17 cellular contexts compared by ENCODE assay signal in the genomic region with DNA sequence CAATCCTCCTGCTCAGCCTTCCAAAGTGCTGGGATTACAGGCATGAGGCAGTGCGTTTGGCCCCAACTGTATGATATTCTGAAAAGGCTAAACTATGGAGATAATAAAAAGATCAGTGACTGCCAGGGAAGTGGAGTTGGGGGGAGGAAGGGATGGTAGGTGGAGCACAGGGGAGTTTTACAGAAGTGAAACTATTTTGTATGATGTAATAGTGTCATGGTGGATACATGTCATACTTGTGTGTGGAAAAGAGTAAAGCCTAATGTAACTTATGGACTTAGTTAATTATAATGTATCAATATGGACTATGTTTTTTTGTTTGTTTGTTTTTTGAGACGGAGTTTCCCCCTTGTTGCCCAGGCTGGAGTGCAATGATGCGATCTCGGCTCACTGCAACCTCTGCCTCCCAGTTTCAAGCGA. TPM values are rescaled to one million over a fixed set of nuclear protein-coding genes. Genes with fewer than 3 reads are reported as not detected.
DNase-seq lines count a peak whose midpoint lies in the region; ATAC-seq and TF ChIP-seq lines count a peak whose summit lies in the region.
"Had no signal": no experiment of that assay in that cellular context is flagged by ENCODE, and none has a peak within 500 bp of the region (broad histone marks: within the 10 kb centered on the region; RNA-seq: fewer than 3 reads in every experiment).

No MANE protein-coding gene starts in this region.

- CTCF ChIA-PET in SK-N-SH (lab: Yijun Ruan, JAX): no interaction called here

- H3K4me2 ChIP-seq in SK-N-SH: no peak overlapping the region

- no peaks in the 10 kb centered on the region for H3K27me3 Mint-ChIP-seq in naive B cell

- no peak overlapping the region for H3K4me3 ChIP-seq in SK-N-SH (ENCODE audit: low read depth in 2 of 2, low read length in 1 of 2)

- no peak overlapping the region for H3K9ac ChIP-seq in SK-N-SH

- TF ChIP-seq CTCF in SK-N-SH (IDR thresholded peaks at IDR 0.05): no peak

- no peaks in the 10 kb centered on the region for H3K9me3 ChIP-seq in SK-N-SH

- TF ChIP-seq RAD21 in SK-N-SH (IDR thresholded peaks at IDR 0.05; ENCODE audit: low read length): no peak

- peaks cover 19% of the 10 kb centered on the region for H3K79me2 ChIP-seq in SK-N-SH (ENCODE audit: insufficient read depth)

- TF ChIP-seq EP300 in SK-N-SH (IDR thresholded peaks at IDR 0.05; ENCODE audit: borderline replicate concordance in 1 of 2, low read depth in 1 of 2, low read length in 1 of 2): no peak

- H3F3A ChIP-seq in SK-N-SH (replicated peaks; ENCODE audit: insufficient read depth): peaks cover 4% of the 10 kb centered on the region

- H3K36me3 ChIP-seq in SK-N-SH (replicated peaks in 1 of 2; ENCODE audit: control insufficient read depth in 1 of 2, insufficient read depth in 2 of 2, low read length in 1 of 2): no peaks in the 10 kb centered on the region

- H4K20me1 ChIP-seq in SK-N-SH (ENCODE audit: insufficient read depth): no peaks in the 10 kb centered on the region

- H3K36me3 Mint-ChIP-seq in naive B cell: no peaks in the 10 kb centered on the region

- H3K9me3 Mint-ChIP-seq in naive B cell: no peaks in the 10 kb centered on the region

- no peak overlapping the region for H3K27ac ChIP-seq in SK-N-SH (ENCODE audit: low read depth in 2 of 2, low read length in 1 of 2)
- H3K27ac ChIP-seq: 22Rv1 had no signal

- POLR2A ChIA-PET in SK-N-SH (lab: Yijun Ruan, JAX): no interaction called here

- peaks cover 16 to 44% (median 40%) of the 10 kb centered on the region in 3 donors for H3K4me1 Mint-ChIP-seq in naive B cell

- TF ChIP-seq POLR2A in Raji (IDR thresholded peaks at IDR 0.05; ENCODE audit: insufficient read depth, low read depth, low read length): peak; percentile 21; the same call in 1 of the 2 replicates

- H3K4me1 ChIP-seq in SK-N-SH (ENCODE audit: control insufficient read depth in 1 of 2, insufficient read depth in 2 of 2, low read depth in 1 of 2, low read length in 1 of 2): no peaks in the 10 kb centered on the region; a peak in 2 of 4 replicates

- ATAC-seq in SK-N-SH treated with all-trans-retinoic acid at 6 μM for 48 hours (no peak), HG03354 (IDR thresholded peaks at IDR 0.05; ENCODE audit: poor library complexity, severe bottlenecking, unreplicated experiment) (peak; percentile 35), naive B cell (ENCODE audit: low read depth in 2 of 2) (peak; percentile 58 to 59), HG03521 (IDR thresholded peaks at IDR 0.05; ENCODE audit: unreplicated experiment) (no peak)

- WGBS in SK-N-SH (ENCODE audit: low lambda C conversion rate): 80% methylated on average over 5 of the region's 5 CpGs

- no peaks in the 10 kb centered on the region for H3K27me3 ChIP-seq in SK-N-SH (ENCODE audit: insufficient read depth)

- H2AFZ ChIP-seq in SK-N-SH (ENCODE audit: low read depth): 0 out of 2 replicates have a peak overlapping the region, but pooled peaks have one; percentile 13

- H3K9me2 ChIP-seq in SK-N-SH: no peaks in the 10 kb centered on the region

- DNase-seq in SK-N-SH: no peak
- DNase-seq in naive B cell: peak; percentile 62
- no peak for DNase-seq in NCI-H1092 treated with DMSO at 0.1 percent for 48 hours (lab: John Stamatoyannopoulos, UW)
- no peak for DNase-seq in activated CD4-positive, CD25-positive, alpha-beta regulatory T cell treated with anti-CD3 and anti-CD28 coated beads, Interleukin-2, amount 50 U/mL, for 72 hours
- DNase-seq: activated CD4-positive, alpha-beta T cell treated with anti-CD3 and anti-CD28 coated beads, Interleukin-2, amount 50 U/mL, for 48 hours; activated gamma-delta T cell; mesenchymal stem cell; NCI-H1417 treated with DMSO at 0.1 percent for 48 hours; NCI-H510A treated with DMSO at 0.1 percent for 48 hours; small intestine; substantia nigra; T1000 had no signal

- H3K4me3 Mint-ChIP-seq in naive B cell: peak overlapping the region in 6 of 8 donors; percentile 2 to 68 (median 30)

- peak overlapping the region; percentile 6 to 85 (median 56) for H3K27ac Mint-ChIP-seq in naive B cell

TF ChIP-seq in SK-N-SH, 30 proteins besides CTCF, POLR2A, EP300 and RAD21:
- TF ChIP-seq JUND (IDR thresholded peaks at IDR 0.05): no peak
- TF ChIP-seq NRF1 (IDR thresholded peaks at IDR 0.05; ENCODE audit: low read depth, low read length): no peak
- no peak for TF ChIP-seq MXI1 (IDR thresholded peaks at IDR 0.05; ENCODE audit: low read depth, low read length)
- TF ChIP-seq, protein P1, sequence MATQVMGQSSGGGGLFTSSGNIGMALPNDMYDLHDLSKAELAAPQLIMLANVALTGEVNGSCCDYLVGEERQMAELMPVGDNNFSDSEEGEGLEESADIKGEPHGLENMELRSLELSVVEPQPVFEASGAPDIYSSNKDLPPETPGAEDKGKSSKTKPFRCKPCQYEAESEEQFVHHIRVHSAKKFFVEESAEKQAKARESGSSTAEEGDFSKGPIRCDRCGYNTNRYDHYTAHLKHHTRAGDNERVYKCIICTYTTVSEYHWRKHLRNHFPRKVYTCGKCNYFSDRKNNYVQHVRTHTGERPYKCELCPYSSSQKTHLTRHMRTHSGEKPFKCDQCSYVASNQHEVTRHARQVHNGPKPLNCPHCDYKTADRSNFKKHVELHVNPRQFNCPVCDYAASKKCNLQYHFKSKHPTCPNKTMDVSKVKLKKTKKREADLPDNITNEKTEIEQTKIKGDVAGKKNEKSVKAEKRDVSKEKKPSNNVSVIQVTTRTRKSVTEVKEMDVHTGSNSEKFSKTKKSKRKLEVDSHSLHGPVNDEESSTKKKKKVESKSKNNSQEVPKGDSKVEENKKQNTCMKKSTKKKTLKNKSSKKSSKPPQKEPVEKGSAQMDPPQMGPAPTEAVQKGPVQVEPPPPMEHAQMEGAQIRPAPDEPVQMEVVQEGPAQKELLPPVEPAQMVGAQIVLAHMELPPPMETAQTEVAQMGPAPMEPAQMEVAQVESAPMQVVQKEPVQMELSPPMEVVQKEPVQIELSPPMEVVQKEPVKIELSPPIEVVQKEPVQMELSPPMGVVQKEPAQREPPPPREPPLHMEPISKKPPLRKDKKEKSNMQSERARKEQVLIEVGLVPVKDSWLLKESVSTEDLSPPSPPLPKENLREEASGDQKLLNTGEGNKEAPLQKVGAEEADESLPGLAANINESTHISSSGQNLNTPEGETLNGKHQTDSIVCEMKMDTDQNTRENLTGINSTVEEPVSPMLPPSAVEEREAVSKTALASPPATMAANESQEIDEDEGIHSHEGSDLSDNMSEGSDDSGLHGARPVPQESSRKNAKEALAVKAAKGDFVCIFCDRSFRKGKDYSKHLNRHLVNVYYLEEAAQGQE (IDR thresholded peaks at IDR 0.05; ENCODE audit: low read depth, low read length): no peak

TF ChIP-seq in SK-N-SH treated with all-trans-retinoic acid at 6 μM for 48 hours, 23 proteins besides CTCF, POLR2A, EP300 and RAD21 (continues in another document):
- TF ChIP-seq, protein P2, sequence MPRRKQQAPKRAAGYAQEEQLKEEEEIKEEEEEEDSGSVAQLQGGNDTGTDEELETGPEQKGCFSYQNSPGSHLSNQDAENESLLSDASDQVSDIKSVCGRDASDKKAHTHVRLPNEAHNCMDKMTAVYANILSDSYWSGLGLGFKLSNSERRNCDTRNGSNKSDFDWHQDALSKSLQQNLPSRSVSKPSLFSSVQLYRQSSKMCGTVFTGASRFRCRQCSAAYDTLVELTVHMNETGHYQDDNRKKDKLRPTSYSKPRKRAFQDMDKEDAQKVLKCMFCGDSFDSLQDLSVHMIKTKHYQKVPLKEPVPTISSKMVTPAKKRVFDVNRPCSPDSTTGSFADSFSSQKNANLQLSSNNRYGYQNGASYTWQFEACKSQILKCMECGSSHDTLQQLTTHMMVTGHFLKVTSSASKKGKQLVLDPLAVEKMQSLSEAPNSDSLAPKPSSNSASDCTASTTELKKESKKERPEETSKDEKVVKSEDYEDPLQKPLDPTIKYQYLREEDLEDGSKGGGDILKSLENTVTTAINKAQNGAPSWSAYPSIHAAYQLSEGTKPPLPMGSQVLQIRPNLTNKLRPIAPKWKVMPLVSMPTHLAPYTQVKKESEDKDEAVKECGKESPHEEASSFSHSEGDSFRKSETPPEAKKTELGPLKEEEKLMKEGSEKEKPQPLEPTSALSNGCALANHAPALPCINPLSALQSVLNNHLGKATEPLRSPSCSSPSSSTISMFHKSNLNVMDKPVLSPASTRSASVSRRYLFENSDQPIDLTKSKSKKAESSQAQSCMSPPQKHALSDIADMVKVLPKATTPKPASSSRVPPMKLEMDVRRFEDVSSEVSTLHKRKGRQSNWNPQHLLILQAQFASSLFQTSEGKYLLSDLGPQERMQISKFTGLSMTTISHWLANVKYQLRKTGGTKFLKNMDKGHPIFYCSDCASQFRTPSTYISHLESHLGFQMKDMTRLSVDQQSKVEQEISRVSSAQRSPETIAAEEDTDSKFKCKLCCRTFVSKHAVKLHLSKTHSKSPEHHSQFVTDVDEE (CRISPR knock-in tag; IDR thresholded peaks at IDR 0.05): no peak

RNA-seq across cellular contexts. Expression of gene GGCX, which starts 2.9 kb away (rescaled TPM):
- polyA plus RNA-seq in SK-N-SH (2012; rRNA removed) (26.5 and 34.5 TPM in 2 replicates), naive B cell (ENCODE audit: low read depth in 6 of 6) (10 to 100 TPM; 12.1 to 22.2 (median 16.2) TPM)
- polyA plus RNA-seq in SK-N-SH (2012; cell fraction: cytosol; rRNA removed): 26.0 and 31.5 TPM in 2 replicates
- 32.1 and 32.7 TPM in 2 replicates for polyA plus RNA-seq in SK-N-SH (2012; cell fraction: nucleus; rRNA removed)

RNA-seq across cellular contexts. Expression of gene VAMP8, which starts 13.2 kb away (rescaled TPM):
- 0.72 and 1.3 TPM in 2 replicates for polyA plus RNA-seq in SK-N-SH (2012; rRNA removed)
- polyA plus RNA-seq in SK-N-SH (2012; cell fraction: cytosol; rRNA removed): 1.1 and 1.5 TPM in 2 replicates
- 0.52 and 0.87 TPM in 2 replicates for polyA plus RNA-seq in SK-N-SH (2012; cell fraction: nucleus; rRNA removed)
- 100 to 1,000 TPM; 262 to 339 (median 305) TPM for polyA plus RNA-seq in naive B cell (ENCODE audit: low read depth in 6 of 6)

RNA-seq across cellular contexts. Expression of gene VAMP5, which starts 20.1 kb away (rescaled TPM):
- 9.8 and 12.0 TPM in 2 replicates for polyA plus RNA-seq in SK-N-SH (2012; rRNA removed)
- polyA plus RNA-seq in SK-N-SH (2012; cell fraction: cytosol; rRNA removed): 7.2 and 10.5 TPM in 2 replicates
- polyA plus RNA-seq in SK-N-SH (2012; cell fraction: nucleus; rRNA removed): 1.8 and 5.7 TPM in 2 replicates
- 10 to 100 TPM; 33.3 to 68.5 (median 49.9) TPM for polyA plus RNA-seq in naive B cell (ENCODE audit: low read depth in 6 of 6)

RNA-seq across cellular contexts. Expression of gene MAT2A, which starts 25.2 kb away (rescaled TPM):
- polyA plus RNA-seq in SK-N-SH (2012; rRNA removed) (187 and 326 TPM in 2 replicates), naive B cell (ENCODE audit: low read depth in 6 of 6) (10 to 100 TPM; 78.7 to 99.4 (median 93.4) TPM)
- 139 and 151 TPM in 2 replicates for polyA plus RNA-seq in SK-N-SH (2012; cell fraction: cytosol; rRNA removed)
- 429 and 1,108 TPM in 2 replicates for polyA plus RNA-seq in SK-N-SH (2012; cell fraction: nucleus; rRNA removed)

RNA-seq across cellular contexts. Expression of gene RNF181, which starts 31.4 kb away (rescaled TPM):
- polyA plus RNA-seq in SK-N-SH (2012; rRNA removed) (312 and 353 TPM in 2 replicates), naive B cell (ENCODE audit: low read depth in 6 of 6) (100 to 1,000 TPM; 152 to 207 (median 187) TPM)
- 256 and 277 TPM in 2 replicates for polyA plus RNA-seq in SK-N-SH (2012; cell fraction: cytosol; rRNA removed)
- polyA plus RNA-seq in SK-N-SH (2012; cell fraction: nucleus; rRNA removed): 222 and 297 TPM in 2 replicates

Comparison
In these comparisons a context has a peak if more than half of its experiments do, and no peak if none do; other contexts are left out.
1. ATAC-seq: peak in HG03354 (single experiment) and naive B cell (2 of 2); none in SK-N-SH treated with all-trans-retinoic acid at 6 μM for 48 hours (single experiment) and HG03521 (single experiment).
2. RNA of gene VAMP8, which starts 13.2 kb away (polyA plus RNA-seq): 262 to 339 TPM in naive B cell; 0.52 to 1.5 TPM in SK-N-SH; every median in the first group is over 100 times any median in the second.